Comparison of ENCODE assay signal across 8 cellular contexts in the genomic region with DNA sequence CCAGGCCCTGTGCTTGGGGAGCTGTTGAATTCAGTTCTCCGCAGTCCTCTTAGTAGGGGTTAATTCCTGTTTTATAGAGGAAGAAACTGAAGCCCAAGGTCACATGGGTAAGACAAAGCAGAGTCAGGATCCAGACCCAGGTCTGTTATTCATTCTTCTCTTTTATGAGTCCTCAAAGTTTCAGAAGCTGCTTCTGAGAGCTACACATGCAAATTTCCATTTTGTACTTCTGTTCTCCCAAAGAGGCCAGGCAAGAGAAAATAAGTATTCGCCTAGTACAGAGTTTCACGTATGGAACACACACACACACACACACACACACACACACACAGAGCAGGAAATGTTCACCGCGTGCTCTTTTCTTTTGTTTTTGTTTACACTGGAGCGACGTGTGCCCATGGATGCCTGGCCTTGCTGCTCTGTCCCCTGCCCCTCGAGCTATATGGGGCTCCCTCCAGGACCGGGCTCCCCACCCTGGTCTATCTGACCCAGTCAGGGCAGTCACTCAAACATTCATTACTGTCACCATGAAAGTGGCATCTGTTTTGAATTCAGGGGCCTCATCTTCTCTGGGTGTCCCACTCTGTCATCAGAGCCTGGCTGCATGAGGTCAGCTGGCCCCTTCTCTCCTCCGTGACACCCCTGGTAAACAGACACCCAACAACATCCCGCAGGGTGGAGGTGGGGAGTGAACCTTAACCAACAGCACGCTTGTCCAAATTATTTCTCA.
A peak's percentile ranks its signal among the peaks of the same experiment; 100 is the strongest.
DNase-seq lines count a peak whose midpoint lies in the region; ATAC-seq, FAIRE-seq and TF ChIP-seq lines count a peak whose summit lies in the region.

No MANE protein-coding gene starts in this region.

- H3K36me3 ChIP-seq in Caco-2 (ENCODE audit: control insufficient read depth, insufficient read depth, low read length) (no peaks in the 10 kb centered on the region; the same call in 1 of the 2 replicates), gastrocnemius medialis (no peaks in the 10 kb centered on the region)

- H3K36me3 Mint-ChIP-seq in Caco-2 (ENCODE audit: insufficient read depth, unreplicated experiment), result peaks cover 97% of the 10 kb centered on the region
- H3K36me3 Mint-ChIP-seq in dendritic cell treated with granulocyte-macrophage colony-stimulating factor and Interleukin-4, amounts not matched to agents 40 ng/mL and 50 ng/mL, for 4 days (ENCODE audit: low read depth), result peaks cover 31% of the 10 kb centered on the region
- H3K36me3 Mint-ChIP-seq in stimulated activated naive B cell treated with anti-CD40 and anti-IgM and Interleukin-4, amounts not matched to agents 10 μg/mL and 1 μg/mL and 100 μg/mL, for 72 hours, result no peaks in the 10 kb centered on the region

- DNase-seq in Caco-2, result no peak
- DNase-seq in stimulated activated naive B cell treated with anti-CD40 and anti-IgM and Interleukin-4, amounts not matched to agents 10 μg/mL and 1 μg/mL and 100 μg/mL, for 72 hours, result peak; percentile 44
- DNase-seq in RCC 7860 (ENCODE audit: low spot score), result no peak
- DNase-seq in gastrocnemius medialis, result no peak
- DNase-seq in HTR-8/SVneo (ENCODE audit: insufficient read length, low spot score), result no peak

- peaks cover 75% of the 10 kb centered on the region for H3K4me1 Mint-ChIP-seq in Caco-2 (ENCODE audit: low read depth, unreplicated experiment)
- peaks cover 90% of the 10 kb centered on the region for H3K4me1 Mint-ChIP-seq in dendritic cell treated with granulocyte-macrophage colony-stimulating factor and Interleukin-4, amounts not matched to agents 40 ng/mL and 50 ng/mL, for 4 days (ENCODE audit: low read depth)
- peaks cover 41 to 51% of the 10 kb centered on the region in 2 donors for H3K4me1 Mint-ChIP-seq in stimulated activated naive B cell treated with anti-CD40 and anti-IgM and Interleukin-4, amounts not matched to agents 10 μg/mL and 1 μg/mL and 100 μg/mL, for 72 hours

- FAIRE-seq in RCC 7860 (lab: Jason Lieb, UNC) (no peak), HTR-8/SVneo (lab: Jason Lieb, UNC) (no peak)

- in situ Hi-C loops in gastrocnemius medialis (cut with MboI; ENCODE audit: low sequenced_read_pairs in 4 of 4), result no loop called here

- no TSS peak for BruUV-seq in Caco-2 (replicated peaks; lab: Mats Ljungman, UMichigan)

- CTCF ChIA-PET in Caco-2 (lab: Charles Lee), result interaction anchor here (0.8 kb wide), 1 partner anchor 62 kb away, joined by 3 read pairs; no protein-coding TSS in a partner anchor

- H3K9me3 ChIP-seq in Caco-2, result no peaks in the 10 kb centered on the region
- no peaks in the 10 kb centered on the region for H3K9me3 ChIP-seq in gastrocnemius medialis

- H3K4me3 ChIP-seq in Caco-2 (ENCODE audit: low read depth, low read length), result no peak overlapping the region
- H3K4me3 ChIP-seq in gastrocnemius medialis, result no peak overlapping the region

- TF ChIP-seq CTCF in Caco-2 (IDR thresholded peaks at IDR 0.05; ENCODE audit: insufficient read depth in 1 of 2, low read depth in 1 of 2, low read length in 1 of 2, severe bottlenecking in 1 of 2, unreplicated experiment in 1 of 2) (no peak), gastrocnemius medialis (IDR thresholded peaks at IDR 0.05 in 4 of 5, conservative IDR thresholded peaks at IDR 0.05 in 1 of 5) (no peak)

- ATAC-seq in GM19463 (IDR thresholded peaks at IDR 0.05; ENCODE audit: unreplicated experiment) (peak; percentile 88), HG03432 (IDR thresholded peaks at IDR 0.05; ENCODE audit: unreplicated experiment) (peak; percentile 90), gastrocnemius medialis (no peak)
- ATAC-seq in stimulated activated naive B cell treated with anti-CD40 and anti-IgM and Interleukin-4, amounts not matched to agents 10 μg/mL and 1 μg/mL and 100 μg/mL, for 72 hours (replicated peaks), result peak; percentile 94

- peak overlapping the region; percentile 13 for H3K27ac Mint-ChIP-seq in Caco-2 (ENCODE audit: unreplicated experiment)
- peak overlapping the region; percentile 93 for H3K27ac Mint-ChIP-seq in dendritic cell treated with granulocyte-macrophage colony-stimulating factor and Interleukin-4, amounts not matched to agents 40 ng/mL and 50 ng/mL, for 4 days
- peak overlapping the region; percentile 93 for H3K27ac Mint-ChIP-seq in stimulated activated naive B cell treated with anti-CD40 and anti-IgM and Interleukin-4, amounts not matched to agents 10 μg/mL and 1 μg/mL and 100 μg/mL, for 72 hours

- H3K9me3 Mint-ChIP-seq in Caco-2 (ENCODE audit: unreplicated experiment), result no peaks in the 10 kb centered on the region
- no peaks in the 10 kb centered on the region for H3K9me3 Mint-ChIP-seq in dendritic cell treated with granulocyte-macrophage colony-stimulating factor and Interleukin-4, amounts not matched to agents 40 ng/mL and 50 ng/mL, for 4 days
- no peaks in the 10 kb centered on the region for H3K9me3 Mint-ChIP-seq in stimulated activated naive B cell treated with anti-CD40 and anti-IgM and Interleukin-4, amounts not matched to agents 10 μg/mL and 1 μg/mL and 100 μg/mL, for 72 hours

- intact Hi-C loops in Caco-2 (cut with micrococcal nuclease; ENCODE audit: unreplicated experiment) (no loop called here), gastrocnemius medialis (cut with DNase I; ENCODE audit: low total_unique reads) (no loop called here)
- intact Hi-C loops in dendritic cell treated with granulocyte-macrophage colony-stimulating factor and Interleukin-4, amounts not matched to agents 40 ng/mL and 50 ng/mL, for 4 days (cut with micrococcal nuclease), result loop anchor here (2.0 to 5.0 kb wide), 3 partner anchors 17 to 170 kb away; no protein-coding TSS in a partner anchor

- H3K27me3 Mint-ChIP-seq in Caco-2 (ENCODE audit: insufficient read depth, unreplicated experiment), result no peaks in the 10 kb centered on the region
- no peaks in the 10 kb centered on the region for H3K27me3 Mint-ChIP-seq in dendritic cell treated with granulocyte-macrophage colony-stimulating factor and Interleukin-4, amounts not matched to agents 40 ng/mL and 50 ng/mL, for 4 days
- no peaks in the 10 kb centered on the region for H3K27me3 Mint-ChIP-seq in stimulated activated naive B cell treated with anti-CD40 and anti-IgM and Interleukin-4, amounts not matched to agents 10 μg/mL and 1 μg/mL and 100 μg/mL, for 72 hours

- POLR2A ChIA-PET in Caco-2 (lab: Charles Lee), result no interaction called here

- no peak overlapping the region for H3K4me3 Mint-ChIP-seq in Caco-2 (ENCODE audit: unreplicated experiment)
- peak overlapping the region; percentile 65 for H3K4me3 Mint-ChIP-seq in dendritic cell treated with granulocyte-macrophage colony-stimulating factor and Interleukin-4, amounts not matched to agents 40 ng/mL and 50 ng/mL, for 4 days
- H3K4me3 Mint-ChIP-seq in stimulated activated naive B cell treated with anti-CD40 and anti-IgM and Interleukin-4, amounts not matched to agents 10 μg/mL and 1 μg/mL and 100 μg/mL, for 72 hours, result peak overlapping the region; percentile 21 to 54

- H3K27ac ChIP-seq in gastrocnemius medialis, result no peak overlapping the region

- H3K4me1 ChIP-seq in Caco-2, result peaks cover 47% of the 10 kb centered on the region
- H3K4me1 ChIP-seq in gastrocnemius medialis, result peaks cover 18 to 24% of the 10 kb centered on the region in 2 donors

- TF ChIP-seq POLR2A in gastrocnemius medialis (IDR thresholded peaks at IDR 0.05), result no peak

- H3K27me3 ChIP-seq in Caco-2 (replicated peaks; ENCODE audit: control insufficient read depth, insufficient read depth, low read length), result no peaks in the 10 kb centered on the region
- no peaks in the 10 kb centered on the region for H3K27me3 ChIP-seq in gastrocnemius medialis

Comparison
In these comparisons a context has a peak if more than half of its experiments do, and no peak if none do; other contexts are left out.
1. H3K27ac Mint-ChIP-seq: peak in every context shown above with its lines; median percentile 93 in dendritic cell treated with granulocyte-macrophage colony-stimulating factor and Interleukin-4, amounts not matched to agents 40 ng/mL and 50 ng/mL, for 4 days; 93 in stimulated activated naive B cell treated with anti-CD40 and anti-IgM and Interleukin-4, amounts not matched to agents 10 μg/mL and 1 μg/mL and 100 μg/mL, for 72 hours; 13 in Caco-2.
2. ATAC-seq: peak in GM19463 (single experiment), HG03432 (single experiment) and stimulated activated naive B cell treated with anti-CD40 and anti-IgM and Interleukin-4, amounts not matched to agents 10 μg/mL and 1 μg/mL and 100 μg/mL, for 72 hours (2 of 2); none in gastrocnemius medialis (0 of 2).